ENCODE assay signal across 14 cellular contexts in the genomic region with DNA sequence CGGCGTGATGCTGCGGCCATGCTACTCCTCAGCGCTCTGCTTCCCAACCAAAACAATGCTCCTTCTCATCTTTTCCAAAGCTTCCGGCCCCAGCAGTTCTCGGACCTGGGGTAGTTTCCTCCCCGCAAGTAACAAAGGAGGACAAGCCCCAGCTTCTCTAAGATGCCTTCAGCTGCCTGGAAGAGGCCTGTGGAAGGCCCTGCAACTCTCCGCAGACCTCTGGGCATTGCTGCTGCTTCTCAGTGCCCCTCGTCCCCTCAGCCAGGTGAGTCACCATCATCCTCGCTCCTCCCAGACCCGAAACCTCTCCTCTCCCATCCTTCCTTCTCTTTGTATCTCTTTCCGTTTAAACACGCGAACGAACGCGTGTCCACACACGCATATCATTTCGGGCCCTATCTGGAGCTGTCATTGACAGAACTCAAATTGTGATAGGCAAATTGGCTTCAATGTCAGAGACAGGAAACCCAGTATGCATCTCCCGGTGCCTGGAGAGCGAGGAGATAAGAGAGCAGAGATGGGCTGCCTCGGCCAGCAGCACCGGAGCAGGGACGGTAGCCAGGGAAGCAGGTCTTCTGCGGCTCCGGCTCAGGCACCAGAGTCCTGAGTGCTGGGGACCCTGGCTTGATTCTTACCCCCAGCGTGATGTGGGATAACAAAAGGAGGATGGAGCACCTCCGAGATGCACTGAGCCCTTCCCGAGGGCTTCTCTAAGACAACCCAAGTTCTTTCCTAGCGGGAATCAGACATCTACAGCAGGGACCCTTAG. TPM values are rescaled to one million over a fixed set of nuclear protein-coding genes. Genes with fewer than 3 reads are reported as not detected.
DNase-seq lines count a peak whose midpoint lies in the region; ATAC-seq and TF ChIP-seq lines count a peak whose summit lies in the region.
"Had no signal": no experiment of that assay in that cellular context is flagged by ENCODE, and none has a peak within 500 bp of the region (broad histone marks: within the 10 kb centered on the region; RNA-seq: fewer than 3 reads in every experiment).

No MANE protein-coding gene starts in this region.

- H3K14ac ChIP-seq in mesenchymal stem cell (ENCODE audit: low read length in 2 of 2), result peak overlapping the region in 1 of 2 experiments; percentile 11

- peak overlapping the region; percentile 26 for H2BK15ac ChIP-seq in mesenchymal stem cell (ENCODE audit: low read depth, poor library complexity, severe bottlenecking)

- no peak overlapping the region for H4K8ac ChIP-seq in mesenchymal stem cell (ENCODE audit: low read length)

- H3K36me3 ChIP-seq in ES-I3 (ENCODE audit: insufficient read depth, low read length) (no peaks in the 10 kb centered on the region), mesenchymal stem cell (ENCODE audit: control insufficient read depth in 1 of 2, insufficient read depth in 2 of 2, low read depth in 1 of 2, low read length in 2 of 2) (no peaks in the 10 kb centered on the region)
- H3K36me3 ChIP-seq: left lung had no signal

- H2AFZ ChIP-seq in mesenchymal stem cell (ENCODE audit: low read depth, low read length), result no peak overlapping the region

- no peak for TF ChIP-seq CTCF in GM13977 (IDR thresholded peaks at IDR 0.05; ENCODE audit: extremely low read depth, insufficient read depth, missing control alignments)

- peak overlapping the region; percentile 37 for H4K91ac ChIP-seq in mesenchymal stem cell (ENCODE audit: low read length)

- H2BK120ac ChIP-seq in mesenchymal stem cell (ENCODE audit: low read depth, low read length), result no peak overlapping the region

- peak overlapping the region in 1 of 2 experiments; percentile 58 for H3K18ac ChIP-seq in mesenchymal stem cell (ENCODE audit: low read depth in 1 of 2, low read length in 2 of 2)

- peak overlapping the region; percentile 58 for H3K27ac ChIP-seq in caudate nucleus (ENCODE audit: low read depth, low read length)
- H3K27ac ChIP-seq in mesenchymal stem cell (ENCODE audit: low read length, poor library complexity, severe bottlenecking), result no peak overlapping the region
- peak overlapping the region in 13 of 21 experiments; percentile 26 to 73 (median 60) for H3K27ac ChIP-seq in skin epidermis
- H3K27ac ChIP-seq: C4-2B, left lung had no signal

- peaks cover 5 to 40% of the 10 kb centered on the region in 2 experiments for H3K27me3 ChIP-seq in mesenchymal stem cell (ENCODE audit: control insufficient read depth in 1 of 2, insufficient read depth in 1 of 2, low read length in 2 of 2)

- peaks cover 0 to 4% of the 10 kb centered on the region in 2 donors for H3K4me1 Mint-ChIP-seq in effector memory CD8-positive, alpha-beta T cell (ENCODE audit: low read depth in 2 of 2)

- H2BK5ac ChIP-seq in mesenchymal stem cell (ENCODE audit: low read depth, low read length, poor library complexity, severe bottlenecking), result no peak overlapping the region

- H2BK12ac ChIP-seq in mesenchymal stem cell (ENCODE audit: low read length in 2 of 2), result peak overlapping the region in 1 of 2 experiments; percentile 73

- no peak overlapping the region for H3K4me3 Mint-ChIP-seq in effector memory CD8-positive, alpha-beta T cell

- no peaks in the 10 kb centered on the region for H3K79me1 ChIP-seq in mesenchymal stem cell (replicated peaks; ENCODE audit: low read length, poor library complexity, severe bottlenecking)

- in situ Hi-C loops in GM13977 (cut with MboI; ENCODE audit: low pct_unique_long_range_greater_than_20kb, low sequenced_read_pairs, unreplicated experiment), result no loop called here

- no peak for ATAC-seq in effector memory CD8-positive, alpha-beta T cell (replicated peaks)

- no peak for DNase-seq in caudate nucleus (lab: John Stamatoyannopoulos, UW)
- no peak for DNase-seq in mesenchymal stem cell
- DNase-seq in GM13977 (ENCODE audit: low spot score), result no peak
- no peak for DNase-seq in effector memory CD8-positive, alpha-beta T cell
- no peak for DNase-seq in pons (ENCODE audit: low spot score)
- no peak for DNase-seq in NCI-H524 (lab: John Stamatoyannopoulos, UW)
- DNase-seq: activated CD4-positive, alpha-beta T cell treated with anti-CD3 and anti-CD28 coated beads for 1 hour; NCI-H1105; OCI-M1; stimulated activated CD8-positive, alpha-beta memory T cell treated with anti-CD3 and anti-CD28 coated beads, Interleukin-4, amount 100 ng/mL, for 48 hours had no signal

- WGBS in mesenchymal stem cell, result 76% methylated on average over 30 of the region's 30 CpGs

- no peak overlapping the region for H3K4ac ChIP-seq in mesenchymal stem cell (ENCODE audit: low read depth in 1 of 2, low read length in 2 of 2)

- H3K23ac ChIP-seq in mesenchymal stem cell (ENCODE audit: low read length in 2 of 2), result no peak overlapping the region

- peaks cover 14% of the 10 kb centered on the region for H3K4me1 ChIP-seq in ES-I3 (ENCODE audit: insufficient read depth, low read length)
- peaks cover 5% of the 10 kb centered on the region for H3K4me1 ChIP-seq in mesenchymal stem cell (ENCODE audit: control insufficient read depth, insufficient read depth, low read depth, low read length)
- H3K4me1 ChIP-seq: left lung had no signal

- H3K9me3 ChIP-seq in ES-I3 (ENCODE audit: control insufficient read depth, insufficient read depth, low read length), result no peaks in the 10 kb centered on the region
- H3K9me3 ChIP-seq in mesenchymal stem cell (ENCODE audit: control insufficient read depth, low read length), result no peaks in the 10 kb centered on the region
- H3K9me3 ChIP-seq: left lung had no signal

- H3K27me3 Mint-ChIP-seq in effector memory CD8-positive, alpha-beta T cell, result peaks cover 41 to 61% of the 10 kb centered on the region in 2 donors

- peaks cover 9% of the 10 kb centered on the region for H3K36me3 Mint-ChIP-seq in effector memory CD8-positive, alpha-beta T cell (ENCODE audit: insufficient read depth)

- H3K9me3 Mint-ChIP-seq in effector memory CD8-positive, alpha-beta T cell, result no peaks in the 10 kb centered on the region

- no peak overlapping the region for H3K4me2 ChIP-seq in mesenchymal stem cell (ENCODE audit: low read length, poor library complexity, severe bottlenecking)

- H3K4me3 ChIP-seq in mesenchymal stem cell (ENCODE audit: insufficient read depth in 1 of 2, low read depth in 1 of 2, low read length in 2 of 2) (peak overlapping the region in 1 of 2 experiments; percentile 44), skin epidermis (peak overlapping the region in 1 of 7 experiments; percentile 10)
- H3K4me3 ChIP-seq: left lung had no signal

- H3K9ac ChIP-seq in ES-I3 (ENCODE audit: low read depth, low read length) (peak overlapping the region; percentile 35; the same call in 1 of the 2 replicates), mesenchymal stem cell (ENCODE audit: low read length) (peak overlapping the region; percentile 72)

- H3K27ac Mint-ChIP-seq in effector memory CD8-positive, alpha-beta T cell, result peak overlapping the region in 1 of 2 donors; percentile 35

- no peak overlapping the region for H2AK5ac ChIP-seq in mesenchymal stem cell (ENCODE audit: low read length, severe bottlenecking)

RNA-seq across cellular contexts. Expression of gene JAM3, which starts 22.0 kb away (rescaled TPM):
- 56.5 TPM for polyA plus RNA-seq in mesenchymal stem cell (2013, experiment 1 of 2)
- 57.3 TPM for polyA plus RNA-seq in mesenchymal stem cell (2013, experiment 2 of 2)
